In the genomic region with DNA sequence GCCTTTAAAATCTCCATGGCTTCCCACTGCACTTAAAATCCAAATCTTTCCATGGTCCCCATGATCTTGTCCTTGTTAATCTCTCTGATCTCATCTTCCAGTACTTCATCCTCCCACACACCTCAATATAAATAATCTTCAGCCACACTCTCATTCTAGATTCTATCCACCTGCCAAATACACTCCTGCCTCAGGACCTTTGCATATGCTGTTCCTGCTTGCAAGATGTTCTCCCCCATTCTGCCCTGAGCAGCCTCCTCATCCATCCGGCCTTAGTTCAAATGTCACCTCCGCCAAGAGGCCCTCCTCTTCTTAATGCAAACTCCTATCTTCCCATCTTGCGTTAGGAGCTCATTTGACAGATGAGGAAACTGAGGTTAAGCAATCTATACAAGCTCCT, we compare ENCODE assay signal across 14 cellular contexts.
DNase-seq lines count a peak whose midpoint lies in the region; ATAC-seq, FAIRE-seq and TF ChIP-seq lines count a peak whose summit lies in the region.
"Had no signal": no experiment of that assay in that cellular context is flagged by ENCODE, and none has a peak within 500 bp of the region (broad histone marks: within the 10 kb centered on the region; RNA-seq: fewer than 3 reads in every experiment).

No MANE protein-coding gene starts in this region.

- H3K27ac ChIP-seq in GM23338 (ENCODE audit: low read depth) (no peak overlapping the region), K562 (ENCODE audit: extremely low read depth, low read depth, low read length) (no peak overlapping the region), vagina (no peak overlapping the region)
- H3K27ac ChIP-seq: ascending aorta, C4-2B, right atrium auricular region had no signal

- in situ Hi-C loops in K562 (cut with MboI): no loop called here

- H3K9me3 ChIP-seq in K562 (replicated peaks; ENCODE audit: control insufficient read depth, insufficient read depth, low read depth, low read length) (no peaks in the 10 kb centered on the region), vagina (no peaks in the 10 kb centered on the region)
- H3K9me3 ChIP-seq: ascending aorta had no signal

- 0 out of 2 replicates have a peak, but pooled peaks cover 2% of the 10 kb centered on the region for H3F3A ChIP-seq in GM23338 (replicated peaks; ENCODE audit: low read depth)

- 35% methylated on average over 3 of the region's 3 CpGs for WGBS in K562 (ENCODE audit: insufficient coverage, low coverage, missing lambda C conversion rate)

- H2AFZ ChIP-seq in GM23338 (no peak overlapping the region), K562 (ENCODE audit: low read depth, low read length) (no peak overlapping the region)

- TF ChIP-seq CTCF in CD14-positive monocyte (IDR thresholded peaks at IDR 0.05) (no peak), GM23338 (conservative IDR thresholded peaks at IDR 0.05; ENCODE audit: low read depth in 2 of 2) (no peak), K562 (IDR thresholded peaks at IDR 0.05 in 2 of 3, conservative IDR thresholded peaks at IDR 0.05 in 1 of 3; ENCODE audit: insufficient read depth in 2 of 3, low read depth in 1 of 3, low read length in 3 of 3) (no peak), vagina (IDR thresholded peaks at IDR 0.05) (no peak), GM10266 (IDR thresholded peaks at IDR 0.05; ENCODE audit: control insufficient read depth, insufficient read depth, low read depth, missing control alignments) (no peak)

- H3K9me3 Mint-ChIP-seq in CD14-positive monocyte (peaks cover 0 to 3% (median 0%) of the 10 kb centered on the region in 7 donors), GM23338 (peaks cover 6% of the 10 kb centered on the region; the same call in 1 of the 3 replicates)
- H3K9me3 Mint-ChIP-seq in naive thymus-derived CD8-positive, alpha-beta T cell: peaks cover 0 to 7% (median 2%) of the 10 kb centered on the region in 9 donors

- no peak overlapping the region for H3K9ac ChIP-seq in K562 (ENCODE audit: insufficient read depth in 1 of 2, low read depth in 2 of 2, low read length in 2 of 2)

- TF ChIP-seq RAD21 in K562 (CRISPR knock-in tag; conservative IDR thresholded peaks at IDR 0.05 in 1 of 2, IDR thresholded peaks at IDR 0.05 in 1 of 2): no peak

- no peaks in the 10 kb centered on the region for H4K20me1 ChIP-seq in GM23338 (replicated peaks; ENCODE audit: insufficient read depth)
- H4K20me1 ChIP-seq in K562 (replicated peaks; ENCODE audit: control insufficient read depth, insufficient read depth, low read length): no peaks in the 10 kb centered on the region

- intact Hi-C loops in CD14-positive monocyte (cut with micrococcal nuclease): loop anchor here in 1 of 2 donors (5.0 kb wide), 1 partner anchor 37 kb away; no protein-coding TSS in a partner anchor
- intact Hi-C loops in K562 (cut with micrococcal nuclease): no loop called here
- intact Hi-C loops in vagina (cut with DNase I): no loop called here

- H3K27me3 ChIP-seq in GM23338 (ENCODE audit: insufficient read depth) (no peaks in the 10 kb centered on the region), K562 (ENCODE audit: control insufficient read depth in 2 of 2, insufficient read depth in 2 of 2, low read length in 2 of 2) (no peaks in the 10 kb centered on the region; a peak in 1 of 5 replicates), vagina (no peaks in the 10 kb centered on the region)
- H3K27me3 ChIP-seq: ascending aorta, right atrium auricular region had no signal

- peaks cover 76% of the 10 kb centered on the region for H3K4me1 Mint-ChIP-seq in CD14-positive monocyte
- peaks cover 75% of the 10 kb centered on the region for H3K4me1 Mint-ChIP-seq in GM23338
- H3K4me1 Mint-ChIP-seq in naive thymus-derived CD8-positive, alpha-beta T cell: peaks cover 39 to 88% (median 77%) of the 10 kb centered on the region in 4 donors

- H3K27ac Mint-ChIP-seq in CD14-positive monocyte (peak overlapping the region; percentile 7 to 97 (median 96)), GM23338 (no peak overlapping the region; the same call in 1 of the 2 replicates)
- H3K27ac Mint-ChIP-seq in naive thymus-derived CD8-positive, alpha-beta T cell: peak overlapping the region; percentile 52 to 96 (median 86)

- H3K4me1 ChIP-seq in GM23338 (ENCODE audit: insufficient read depth) (peaks cover 35% of the 10 kb centered on the region), K562 (replicated peaks in 1 of 2; ENCODE audit: control insufficient read depth in 2 of 2, insufficient read depth in 2 of 2, low read length in 2 of 2) (peaks cover 0 to 9% of the 10 kb centered on the region in 2 experiments; a peak in 1 of 5 replicates), vagina (peaks cover 11% of the 10 kb centered on the region)
- H3K4me1 ChIP-seq: ascending aorta had no signal

- POLR2A ChIA-PET in K562 (lab: Yijun Ruan, JAX): interaction anchor here (0.8 kb wide), 1 partner anchor 11 kb away, joined by 4 read pairs; no protein-coding TSS in a partner anchor
- POLR2A ChIA-PET in naive thymus-derived CD8-positive, alpha-beta T cell (lab: Charles Lee): interaction anchor here (0.5 to 4.9 kb wide), 9 partner anchors 10 to 1245 kb away, joined by 3 to 31 read pairs (median 4); a partner anchor contains a TSS

- H3K4me3 Mint-ChIP-seq in CD14-positive monocyte: no peak overlapping the region
- no peak overlapping the region; the same call in 2 of the 3 replicates for H3K4me3 Mint-ChIP-seq in GM23338
- peak overlapping the region in 8 of 10 donors; percentile 1 to 82 (median 39) for H3K4me3 Mint-ChIP-seq in naive thymus-derived CD8-positive, alpha-beta T cell

- H3K27me3 Mint-ChIP-seq in CD14-positive monocyte (ENCODE audit: low read depth in 3 of 3): peaks cover 0 to 2% (median 1%) of the 10 kb centered on the region in 3 donors
- H3K27me3 Mint-ChIP-seq in GM23338 (ENCODE audit: insufficient read depth, low read depth, poor library complexity): peaks cover 4% of the 10 kb centered on the region
- no peaks in the 10 kb centered on the region for H3K27me3 Mint-ChIP-seq in naive thymus-derived CD8-positive, alpha-beta T cell

- CTCF ChIA-PET in K562 (lab: Yijun Ruan, JAX; ENCODE audit: low intra/inter-chr PET ratio): interaction anchor here (0.6 kb wide), 1 partner anchor 1071 kb away, joined by 3 read pairs; no protein-coding TSS in a partner anchor

- H3K79me2 ChIP-seq in GM23338 (replicated peaks; ENCODE audit: insufficient read depth): no peaks in the 10 kb centered on the region
- no peaks in the 10 kb centered on the region for H3K79me2 ChIP-seq in K562 (ENCODE audit: control insufficient read depth, insufficient read depth, low read length)

- no peaks in the 10 kb centered on the region for H3K9me1 ChIP-seq in K562 (ENCODE audit: control insufficient read depth, insufficient read depth, low read length)

- H3K36me3 Mint-ChIP-seq in CD14-positive monocyte (peaks cover 50 to 68% of the 10 kb centered on the region in 2 donors), GM23338 (ENCODE audit: low read depth) (peaks cover 12% of the 10 kb centered on the region; the same call in 2 of the 3 replicates)
- peaks cover 4 to 15% (median 12%) of the 10 kb centered on the region in 3 donors for H3K36me3 Mint-ChIP-seq in naive thymus-derived CD8-positive, alpha-beta T cell

- H3K4me3 ChIP-seq in GM23338 (no peak overlapping the region), K562 (no peak overlapping the region), vagina (no peak overlapping the region)
- H3K4me3 ChIP-seq: ascending aorta, right atrium auricular region had no signal

- peaks cover 8% of the 10 kb centered on the region; the same call in 1 of the 2 replicates for H3K9me2 ChIP-seq in GM23338 (ENCODE audit: insufficient read depth)

- no peaks in the 10 kb centered on the region for H3K36me3 ChIP-seq in GM23338 (ENCODE audit: insufficient read depth)
- H3K36me3 ChIP-seq in K562 (ENCODE audit: control insufficient read depth, insufficient read depth, low read length): no peaks in the 10 kb centered on the region
- no peaks in the 10 kb centered on the region for H3K36me3 ChIP-seq in vagina
- H3K36me3 ChIP-seq: right atrium auricular region had no signal

- ATAC-seq in GM23338: no peak
- no peak for ATAC-seq in K562
- ATAC-seq in naive thymus-derived CD8-positive, alpha-beta T cell: no peak
- ATAC-seq: SK-N-SH treated with all-trans-retinoic acid at 6 μM for 48 hours had no signal

- no peak for TF ChIP-seq POLR2A in K562 (conservative IDR thresholded peaks at IDR 0.05)
- no peak for TF ChIP-seq POLR2A in vagina (IDR thresholded peaks at IDR 0.05)

- H3K4me2 ChIP-seq in GM23338 (0 out of 2 replicates have a peak overlapping the region, but pooled peaks have one; percentile 12), K562 (ENCODE audit: insufficient read depth, low read length) (no peak overlapping the region)

- TF ChIP-seq EP300 in K562 (IDR thresholded peaks at IDR 0.05; ENCODE audit: low read length): no peak

- FAIRE-seq in K562 (lab: Jason Lieb, UNC): no peak
- FAIRE-seq: urothelium cell line had no signal

- BruUV-seq in K562 (replicated peaks; lab: Mats Ljungman, UMichigan): no TSS peak

- DNase-seq in CD14-positive monocyte (ENCODE audit: low spot score) (no peak), GM23338 (ENCODE audit: low spot score) (no peak), K562 (ENCODE audit: extremely low read depth in 1 of 4, low spot score in 3 of 4) (no peak), vagina (ENCODE audit: extremely low spot score in 2 of 2) (no peak), GM10266 (ENCODE audit: extremely low spot score) (no peak)
- DNase-seq in naive thymus-derived CD8-positive, alpha-beta T cell: no peak
- no peak for DNase-seq in activated T-cell treated with anti-CD3 and anti-CD28 coated beads, Interleukin-2, amount 50 U/mL, for 48 hours
- DNase-seq: NCI-H2029; stimulated activated CD4-positive, alpha-beta T cell treated with anti-CD3 and anti-CD28 coated beads, Interleukin-2, amount 100 ng/mL, for 48 hours had no signal

TF ChIP-seq in K562, 482 proteins besides CTCF, POLR2A, EP300 and RAD21 (continues in another document):
- no peak for TF ChIP-seq ZNF143 (CRISPR knock-in tag; IDR thresholded peaks at IDR 0.05)
- TF ChIP-seq ZNF79 (CRISPR knock-in tag; IDR thresholded peaks at IDR 0.05; ENCODE audit: low read depth): no peak
- peak; percentile 54; the same call in 1 of the 2 replicates for TF ChIP-seq SMARCA5 (IDR thresholded peaks at IDR 0.05)
- no peak for TF ChIP-seq SLC30A9 (CRISPR knock-in tag; IDR thresholded peaks at IDR 0.05)
- TF ChIP-seq SIN3A (IDR thresholded peaks at IDR 0.05; ENCODE audit: borderline replicate concordance in 2 of 2, control insufficient read depth in 1 of 2, low read depth in 2 of 2, low read length in 2 of 2): no peak
- TF ChIP-seq POLR2G (IDR thresholded peaks at IDR 0.05; ENCODE audit: low read depth, low read length): no peak
- no peak for TF ChIP-seq ZC3H11A (IDR thresholded peaks at IDR 0.05; ENCODE audit: low read depth, low read length)
- TF ChIP-seq RBM25 (IDR thresholded peaks at IDR 0.05; ENCODE audit: low read depth, low read length, severe bottlenecking): peak; percentile 42
- TF ChIP-seq ZBTB1 (CRISPR knock-in tag; IDR thresholded peaks at IDR 0.05; ENCODE audit: borderline replicate concordance, low read depth): no peak
- no peak for TF ChIP-seq SETDB1 (IDR thresholded peaks at IDR 0.05; ENCODE audit: low read length)

Comparison
In these comparisons a context has a peak if more than half of its experiments do, and no peak if none do; other contexts are left out.
1. H3K4me3 Mint-ChIP-seq: peak in naive thymus-derived CD8-positive, alpha-beta T cell (8 of 10); none in CD14-positive monocyte (0 of 2) and GM23338 (single experiment).